In genomic region chr7:155644971-155645509, GRCh38 we compare ENCODE assay signal across 8 cellular contexts.
A peak's percentile ranks its signal among the peaks of the same experiment; 100 is the strongest.
DNase-seq lines count a peak whose midpoint lies in the region; ATAC-seq lines count a peak whose summit lies in the region.

No MANE protein-coding gene starts in this region.

- DNase-seq in NCI-H2081 (lab: John Stamatoyannopoulos, UW) (peak; percentile 21 to 23), NCI-H2081 treated with DMSO at 0.1 percent for 48 hours (lab: John Stamatoyannopoulos, UW) (no peak), NCI-H1092 (lab: John Stamatoyannopoulos, UW) (peak; percentile 5), epithelial cell of prostate (ENCODE audit: low read depth, low spot score) (no peak)
- DNase-seq in activated CD8-positive, alpha-beta memory T cell treated with anti-CD3 and anti-CD28 coated beads for 24 hours: peak; percentile 80
- peak; percentile 56 for DNase-seq in stimulated activated naive CD8-positive, alpha-beta T cell treated with anti-CD3 and anti-CD28 coated beads, Interleukin-15, Interleukin-2, amounts not matched to agents 100 U/mL and 50 U/mL, for 24 hours

- H3K9ac ChIP-seq in muscle layer of colon (ENCODE audit: low read length): peak overlapping the region; percentile 89

- ATAC-seq in HG02623 (IDR thresholded peaks at IDR 0.05; ENCODE audit: unreplicated experiment): peak; percentile 27
- peak; percentile 47 for ATAC-seq in stimulated activated naive CD8-positive, alpha-beta T cell treated with anti-CD3 and anti-CD28 coated beads, Interleukin-15, Interleukin-2, amounts not matched to agents 100 U/mL and 50 U/mL, for 24 hours

- no peaks in the 10 kb centered on the region for H3K27me3 ChIP-seq in muscle layer of colon (ENCODE audit: control insufficient read depth in 1 of 2, insufficient read depth in 2 of 2, low read length in 2 of 2)

- H3K4me1 ChIP-seq in muscle layer of colon (ENCODE audit: insufficient read depth, low read length): peaks cover 18% of the 10 kb centered on the region

- peak overlapping the region; percentile 88 to 95 for H3K4me3 ChIP-seq in muscle layer of colon (ENCODE audit: low read depth in 1 of 2, low read length in 2 of 2)

- H3K36me3 ChIP-seq in muscle layer of colon (ENCODE audit: insufficient read depth, low read length): peaks cover 7% of the 10 kb centered on the region

- peaks cover 7% of the 10 kb centered on the region for H3K9me3 ChIP-seq in muscle layer of colon (ENCODE audit: low read length)

- H3K27ac ChIP-seq in epithelial cell of prostate: peak overlapping the region; percentile 91
- H3K27ac ChIP-seq in muscle layer of colon (ENCODE audit: low read depth, low read length): peak overlapping the region; percentile 91

Comparison
In these comparisons a context has a peak if more than half of its experiments do, and no peak if none do; other contexts are left out.
1. DNase-seq: peak in NCI-H2081 (2 of 2), NCI-H1092 (single experiment), activated CD8-positive, alpha-beta memory T cell treated with anti-CD3 and anti-CD28 coated beads for 24 hours (single experiment) and stimulated activated naive CD8-positive, alpha-beta T cell treated with anti-CD3 and anti-CD28 coated beads, Interleukin-15, Interleukin-2, amounts not matched to agents 100 U/mL and 50 U/mL, for 24 hours (single experiment); none in NCI-H2081 treated with DMSO at 0.1 percent for 48 hours (single experiment) and epithelial cell of prostate (single experiment).